Comparison of ENCODE assay signal across 8 cellular contexts in genomic region chr5:53381-54174, GRCh38. TPM values are rescaled to one million over a fixed set of nuclear protein-coding genes. Genes with fewer than 3 reads are reported as not detected.
DNase-seq lines count a peak whose midpoint lies in the region; ATAC-seq, FAIRE-seq and TF ChIP-seq lines count a peak whose summit lies in the region.

No MANE protein-coding gene starts in this region.

- no peak for DNase-seq in D721Med (ENCODE audit: insufficient read length, low spot score)
- peak; percentile 87 to 91 for DNase-seq in NCI-H1930 (lab: John Stamatoyannopoulos, UW)
- peak; percentile 56 for DNase-seq in activated CD8-positive, alpha-beta memory T cell treated with anti-CD3 and anti-CD28 coated beads, Interleukin-2, amount 50 U/mL, for 4 hours
- no peak for DNase-seq in foreskin keratinocyte
- DNase-seq in retina = peak; percentile 71
- DNase-seq in SKM-1 (lab: John Stamatoyannopoulos, UW; ENCODE audit: unreplicated experiment) = no peak

- TF ChIP-seq CTCF in D721Med (IDR thresholded peaks at IDR 0.05; ENCODE audit: insufficient read depth, missing control alignments) (peak; percentile 10), foreskin keratinocyte (conservative IDR thresholded peaks at IDR 0.05) (no peak)

- no peak for FAIRE-seq in D721Med (lab: Jason Lieb, UNC)

- ATAC-seq in foreskin keratinocyte (peak; percentile 44), GM21529 (IDR thresholded peaks at IDR 0.05; ENCODE audit: unreplicated experiment) (no peak), GM18519 (IDR thresholded peaks at IDR 0.05; ENCODE audit: low FRiP score, unreplicated experiment) (no peak)

- peaks cover 43% of the 10 kb centered on the region for H3K27me3 ChIP-seq in foreskin keratinocyte

- no peak overlapping the region for H3K27ac ChIP-seq in foreskin keratinocyte

- no peaks in the 10 kb centered on the region for H3K4me1 ChIP-seq in foreskin keratinocyte

RNA-seq across cellular contexts. Expression of gene PLEKHG4B, which starts 38.4 kb away (rescaled TPM):
- total RNA-seq in foreskin keratinocyte = not detected in 2 replicates
- not detected in 2 replicates for polyA plus RNA-seq in foreskin keratinocyte

Comparison
In these comparisons a context has a peak if more than half of its experiments do, and no peak if none do; other contexts are left out.
1. DNase-seq: peak in NCI-H1930 (2 of 2), activated CD8-positive, alpha-beta memory T cell treated with anti-CD3 and anti-CD28 coated beads, Interleukin-2, amount 50 U/mL, for 4 hours (single experiment) and retina (single experiment); none in D721Med (single experiment), foreskin keratinocyte (0 of 2) and SKM-1 (single experiment).